ENCODE assay signal across 16 cellular contexts in the genomic region with DNA sequence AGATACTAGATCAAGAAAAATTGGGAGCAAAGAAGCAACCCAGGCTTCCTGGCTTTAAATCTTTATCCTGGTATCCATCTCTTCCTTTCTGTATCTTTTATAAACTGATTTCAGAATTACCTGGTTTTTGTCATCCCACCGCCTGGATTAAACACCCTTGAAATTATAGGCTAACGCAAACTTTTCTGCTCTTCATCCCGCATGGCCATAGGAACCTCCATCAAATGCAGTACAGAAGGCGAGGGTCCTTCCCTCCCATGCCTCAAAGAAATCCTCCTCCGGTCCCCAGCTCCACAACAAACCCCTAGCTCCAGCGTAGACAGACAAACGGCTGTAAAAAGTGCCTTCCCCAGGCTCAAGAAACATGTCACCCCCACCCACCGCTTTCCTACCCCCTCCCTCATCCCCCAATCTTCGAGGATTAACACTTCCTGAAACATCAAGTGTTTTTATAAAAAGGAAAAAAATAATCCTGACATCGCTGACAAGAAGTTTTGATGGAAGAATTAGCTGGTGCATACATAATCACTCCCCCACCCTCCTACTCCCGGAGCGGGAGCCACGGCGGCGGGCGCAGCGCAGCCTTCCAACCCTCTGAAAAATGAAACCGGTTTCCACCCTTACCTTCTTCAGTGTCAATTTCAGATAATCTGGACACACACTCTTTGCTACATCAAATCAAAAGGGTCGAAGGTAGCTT. TPM values are rescaled to one million over a fixed set of nuclear protein-coding genes. Genes with fewer than 3 reads are reported as not detected.
DNase-seq lines count a peak whose midpoint lies in the region; ATAC-seq, FAIRE-seq and TF ChIP-seq lines count a peak whose summit lies in the region.
"Had no signal": no experiment of that assay in that cellular context is flagged by ENCODE, and none has a peak within 500 bp of the region (broad histone marks: within the 10 kb centered on the region; RNA-seq: fewer than 3 reads in every experiment).

No MANE protein-coding gene starts in this region.

- peak overlapping the region; percentile 44 for H3K4me3 Mint-ChIP-seq in activated naive CD8-positive, alpha-beta T cell treated with anti-CD3 and anti-CD28 coated beads, Interleukin-2, amount 10 ng/mL, durations not matched to agents 7 days and 5 days
- peak overlapping the region in 2 of 3 experiments; percentile 20 to 26 for H3K4me3 Mint-ChIP-seq in nephron

- H3K9me3 Mint-ChIP-seq in activated naive CD8-positive, alpha-beta T cell treated with anti-CD3 and anti-CD28 coated beads, Interleukin-2, amount 10 ng/mL, durations not matched to agents 7 days and 5 days = no peaks in the 10 kb centered on the region
- peaks cover 3% of the 10 kb centered on the region for H3K9me3 Mint-ChIP-seq in nephron

- POLR2A ChIA-PET in activated naive CD8-positive, alpha-beta T cell treated with anti-CD3 and anti-CD28 coated beads, Interleukin-2, amount 10 ng/mL, durations not matched to agents 7 days and 5 days (lab: Charles Lee) = interaction anchor here (0.9 kb wide), 1 partner anchor 11 kb away, joined by 3 read pairs; no protein-coding TSS in a partner anchor

- TF ChIP-seq CTCF in D721Med (IDR thresholded peaks at IDR 0.05; ENCODE audit: insufficient read depth, missing control alignments) = no peak
- TF ChIP-seq CTCF in nephron (IDR thresholded peaks at IDR 0.05; ENCODE audit: unreplicated experiment in 3 of 3) = no peak

- peaks cover 89% of the 10 kb centered on the region for H3K27me3 Mint-ChIP-seq in activated naive CD8-positive, alpha-beta T cell treated with anti-CD3 and anti-CD28 coated beads, Interleukin-2, amount 10 ng/mL, durations not matched to agents 7 days and 5 days
- peaks cover 100% of the 10 kb centered on the region for H3K27me3 Mint-ChIP-seq in nephron (ENCODE audit: low read depth)

- ATAC-seq in activated naive CD8-positive, alpha-beta T cell treated with anti-CD3 and anti-CD28 coated beads, Interleukin-2, amount 10 ng/mL, durations not matched to agents 7 days and 5 days (ENCODE audit: low read depth) = no peak
- ATAC-seq in GM18909 (IDR thresholded peaks at IDR 0.05; ENCODE audit: poor library complexity, unreplicated experiment) (no peak), GM21423 (IDR thresholded peaks at IDR 0.05; ENCODE audit: unreplicated experiment) (no peak)
- ATAC-seq: heart left ventricle had no signal

- H3K27ac Mint-ChIP-seq in activated naive CD8-positive, alpha-beta T cell treated with anti-CD3 and anti-CD28 coated beads, Interleukin-2, amount 10 ng/mL, durations not matched to agents 7 days and 5 days = peak overlapping the region; percentile 30
- H3K27ac Mint-ChIP-seq in nephron = no peak overlapping the region

- peaks cover 32% of the 10 kb centered on the region for H3K4me1 Mint-ChIP-seq in activated naive CD8-positive, alpha-beta T cell treated with anti-CD3 and anti-CD28 coated beads, Interleukin-2, amount 10 ng/mL, durations not matched to agents 7 days and 5 days
- peaks cover 32% of the 10 kb centered on the region for H3K4me1 Mint-ChIP-seq in nephron

- no peaks in the 10 kb centered on the region for H3K36me3 Mint-ChIP-seq in activated naive CD8-positive, alpha-beta T cell treated with anti-CD3 and anti-CD28 coated beads, Interleukin-2, amount 10 ng/mL, durations not matched to agents 7 days and 5 days
- no peaks in the 10 kb centered on the region for H3K36me3 Mint-ChIP-seq in nephron (ENCODE audit: low read depth)

- no peak for FAIRE-seq in D721Med (lab: Jason Lieb, UNC)
- no peak for FAIRE-seq in frontal cortex (lab: Jason Lieb, UNC)
- FAIRE-seq: GM18507 had no signal

- DNase-seq in DMS53 (lab: John Stamatoyannopoulos, UW) = peak; percentile 29
- DNase-seq in DMS53 treated with DMSO at 0.1 percent for 48 hours (lab: John Stamatoyannopoulos, UW; ENCODE audit: unreplicated experiment) = no peak
- peak; percentile 20 for DNase-seq in D721Med (ENCODE audit: insufficient read length, low spot score)
- no peak for DNase-seq in activated naive CD8-positive, alpha-beta T cell treated with anti-CD3 and anti-CD28 coated beads, Interleukin-2, amount 10 ng/mL, durations not matched to agents 7 days and 5 days
- no peak for DNase-seq in frontal cortex (ENCODE audit: low spot score in 2 of 2)
- DNase-seq: activated CD8-positive, alpha-beta memory T cell treated with anti-CD3 and anti-CD28 coated beads, Interleukin-2, amount 50 U/mL, for 4 hours; GF-D8; GOT3; heart left ventricle; MV-4-11; SJCRH30; stimulated activated CD4-positive, alpha-beta T cell treated with anti-CD3 and anti-CD28 coated beads, Interleukin-1b, Interleukin-23, amount 100 ng/mL, for 48 hours had no signal

RNA-seq across cellular contexts. Expression of gene DLX1, which starts 7.6 kb away (rescaled TPM):
- total RNA-seq in activated naive CD8-positive, alpha-beta T cell treated with anti-CD3 and anti-CD28 coated beads, Interleukin-2, amount 10 ng/mL, durations not matched to agents 7 days and 5 days = not detected
- total RNA-seq in frontal cortex = 21.6 TPM

RNA-seq across cellular contexts. Expression of gene DLX2, which starts 9.8 kb away (rescaled TPM):
- total RNA-seq in activated naive CD8-positive, alpha-beta T cell treated with anti-CD3 and anti-CD28 coated beads, Interleukin-2, amount 10 ng/mL, durations not matched to agents 7 days and 5 days = not detected
- 2.9 TPM for total RNA-seq in frontal cortex
- total RNA-seq: heart left ventricle had no signal

Comparison
In these comparisons a context has a peak if more than half of its experiments do, and no peak if none do; other contexts are left out.
1. DNase-seq: peak in DMS53 (single experiment) and D721Med (single experiment); none in DMS53 treated with DMSO at 0.1 percent for 48 hours (single experiment), activated naive CD8-positive, alpha-beta T cell treated with anti-CD3 and anti-CD28 coated beads, Interleukin-2, amount 10 ng/mL, durations not matched to agents 7 days and 5 days (single experiment) and frontal cortex (0 of 2).
2. RNA of gene DLX1, which starts 7.6 kb away (total RNA-seq): 21.6 TPM in frontal cortex (single experiment); not detected in activated naive CD8-positive, alpha-beta T cell treated with anti-CD3 and anti-CD28 coated beads, Interleukin-2, amount 10 ng/mL, durations not matched to agents 7 days and 5 days; every median in the first group is over 10 times any median in the second.